In the genomic region with DNA sequence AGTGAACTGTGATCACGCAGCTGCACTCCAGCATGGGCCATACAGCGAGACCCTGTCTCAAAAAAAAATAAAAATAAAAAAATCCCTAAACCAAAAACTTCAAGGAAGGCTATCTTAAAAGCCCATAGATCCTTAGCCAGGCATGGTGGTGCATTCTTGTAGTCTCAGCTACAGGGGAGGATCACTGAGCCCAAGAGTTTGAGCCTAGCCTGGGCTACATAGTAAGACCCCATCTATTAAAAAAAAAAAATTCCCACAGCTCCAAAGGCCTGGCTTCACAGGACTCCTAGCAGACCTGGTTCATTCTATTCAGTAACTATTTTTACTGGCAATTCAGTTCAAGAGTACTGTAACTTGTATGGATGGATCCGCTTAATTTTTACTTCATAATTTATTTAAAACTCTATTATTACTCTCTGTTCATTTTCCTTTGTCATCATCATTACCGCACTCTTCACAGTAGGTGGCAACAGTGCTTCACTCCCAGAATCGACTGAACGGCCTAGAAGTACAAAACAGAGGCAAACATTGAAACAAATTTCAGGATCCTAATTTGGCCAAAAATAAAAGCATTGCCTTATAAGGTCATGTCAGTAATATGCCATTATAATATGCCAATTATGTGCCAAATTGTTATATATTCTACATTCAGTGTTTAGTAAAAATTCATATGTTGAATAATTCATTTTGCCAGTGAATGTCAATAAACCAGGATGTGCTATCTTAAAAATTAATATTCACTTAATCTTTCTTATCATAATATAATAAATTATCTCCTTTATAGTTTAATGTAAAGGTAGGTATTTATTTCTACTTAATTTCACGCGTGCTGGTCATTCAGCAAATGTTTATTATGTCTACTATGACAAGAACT, we compare ENCODE assay signal across 8 cellular contexts. TPM values are rescaled to one million over a fixed set of nuclear protein-coding genes. Genes with fewer than 3 reads are reported as not detected.
DNase-seq lines count a peak whose midpoint lies in the region; ATAC-seq, FAIRE-seq and TF ChIP-seq lines count a peak whose summit lies in the region.

No MANE protein-coding gene starts in this region.

- H3K9me3 Mint-ChIP-seq in brain: peaks cover 2 to 21% (median 9%) of the 10 kb centered on the region in 5 experiments

- no peaks in the 10 kb centered on the region for H3K9me3 ChIP-seq in testis

- H3K27ac ChIP-seq in testis: no peak overlapping the region

- no peaks in the 10 kb centered on the region for H3K36me3 ChIP-seq in testis (ENCODE audit: low read depth, missing control alignments)

- DNase-seq in AG10803 (ENCODE audit: low read depth) (peak; percentile 70), GM12892 (ENCODE audit: insufficient read length) (no peak), NCI-H446 treated with DMSO at 0.1 percent for 48 hours (lab: John Stamatoyannopoulos, UW) (peak; percentile 66), testis (peak; percentile 62)
- DNase-seq in activated CD8-positive, alpha-beta memory T cell treated with anti-CD3 and anti-CD28 coated beads, Interleukin-2, amount 50 U/mL, for 48 hours: no peak

- TF ChIP-seq POLR2A in GM12892 (IDR thresholded peaks at IDR 0.05; ENCODE audit: low read depth, low read length): no peak
- TF ChIP-seq POLR2A in testis (IDR thresholded peaks at IDR 0.05): no peak

- no peaks in the 10 kb centered on the region for H3K36me3 Mint-ChIP-seq in brain

- H3K4me3 Mint-ChIP-seq in brain: no peak overlapping the region

- WGBS in testis, 2 donors: 53 to 55% methylated on average over 8 of the region's 8 CpGs

- ATAC-seq in HG02973 (IDR thresholded peaks at IDR 0.05; ENCODE audit: unreplicated experiment): peak; percentile 79

- H3K4me1 ChIP-seq in testis: no peaks in the 10 kb centered on the region

- peaks cover 15% of the 10 kb centered on the region for H3K27me3 Mint-ChIP-seq in brain

- intact Hi-C loops in testis (cut with DNase I; ENCODE audit: low total_unique reads): loop anchor here (5.0 kb wide), 1 partner anchor 447 kb away; no protein-coding TSS in a partner anchor

- TF ChIP-seq CTCF in AG10803 (conservative IDR thresholded peaks at IDR 0.05; ENCODE audit: low read length) (peak; percentile 98), brain (conservative IDR thresholded peaks at IDR 0.05) (peak; percentile 91 to 92), testis (IDR thresholded peaks at IDR 0.05) (peak; percentile 64 to 75 (median 74))

- FAIRE-seq in GM12892 (lab: Jason Lieb, UNC) (peak; percentile 64), islet of Langerhans (lab: Jason Lieb, UNC) (peak; percentile 41)

- no peaks in the 10 kb centered on the region for H3K4me1 Mint-ChIP-seq in brain

- H3K27me3 ChIP-seq in testis: no peaks in the 10 kb centered on the region

- H3K27ac Mint-ChIP-seq in brain: no peak overlapping the region

- H3K4me3 ChIP-seq in AG10803 (ENCODE audit: low read length): no peak overlapping the region
- no peak overlapping the region for H3K4me3 ChIP-seq in testis

RNA-seq across cellular contexts. Expression of gene STAM2, which starts 14.3 kb away (rescaled TPM):
- polyA plus RNA-seq in GM12892 (2012; ENCODE audit: missing spikeins): 12.0 TPM
- polyA plus RNA-seq in brain (ENCODE audit: insufficient read depth, low read depth, low replicate concordance) (7.3 TPM), testis (ENCODE audit: insufficient read depth, low read depth, low replicate concordance) (47.6 TPM)
- total RNA-seq in testis: 10 to 100 TPM; 35.7 to 37.7 TPM

Comparison
In these comparisons a context has a peak if more than half of its experiments do, and no peak if none do; other contexts are left out.
1. DNase-seq: peak in AG10803 (single experiment), NCI-H446 treated with DMSO at 0.1 percent for 48 hours (single experiment) and testis (single experiment); none in GM12892 (single experiment) and activated CD8-positive, alpha-beta memory T cell treated with anti-CD3 and anti-CD28 coated beads, Interleukin-2, amount 50 U/mL, for 48 hours (single experiment).
2. Peak in every context shown above with its lines, with median percentiles within 50 percentile points of each other: CTCF ChIP-seq.